ENCODE assay signal across 2 cellular contexts in genomic region chr5:60927450-60927849, GRCh38.
TF ChIP-seq lines count a peak whose summit lies in the region.

No MANE protein-coding gene starts in this region.

TF ChIP-seq in liver, 16 proteins besides CTCF, POLR2A, EP300 and RAD21:
- peak; percentile 8 to 9 for TF ChIP-seq HNF4A (conservative IDR thresholded peaks at IDR 0.05)
- no peak for TF ChIP-seq GABPA (IDR thresholded peaks at IDR 0.05 in 1 of 2, conservative IDR thresholded peaks at IDR 0.05 in 1 of 2)
- TF ChIP-seq SP1 (IDR thresholded peaks at IDR 0.05): no peak

TF ChIP-seq in HepG2, 621 proteins besides CTCF, POLR2A, EP300 and RAD21:
- TF ChIP-seq, protein P1, sequence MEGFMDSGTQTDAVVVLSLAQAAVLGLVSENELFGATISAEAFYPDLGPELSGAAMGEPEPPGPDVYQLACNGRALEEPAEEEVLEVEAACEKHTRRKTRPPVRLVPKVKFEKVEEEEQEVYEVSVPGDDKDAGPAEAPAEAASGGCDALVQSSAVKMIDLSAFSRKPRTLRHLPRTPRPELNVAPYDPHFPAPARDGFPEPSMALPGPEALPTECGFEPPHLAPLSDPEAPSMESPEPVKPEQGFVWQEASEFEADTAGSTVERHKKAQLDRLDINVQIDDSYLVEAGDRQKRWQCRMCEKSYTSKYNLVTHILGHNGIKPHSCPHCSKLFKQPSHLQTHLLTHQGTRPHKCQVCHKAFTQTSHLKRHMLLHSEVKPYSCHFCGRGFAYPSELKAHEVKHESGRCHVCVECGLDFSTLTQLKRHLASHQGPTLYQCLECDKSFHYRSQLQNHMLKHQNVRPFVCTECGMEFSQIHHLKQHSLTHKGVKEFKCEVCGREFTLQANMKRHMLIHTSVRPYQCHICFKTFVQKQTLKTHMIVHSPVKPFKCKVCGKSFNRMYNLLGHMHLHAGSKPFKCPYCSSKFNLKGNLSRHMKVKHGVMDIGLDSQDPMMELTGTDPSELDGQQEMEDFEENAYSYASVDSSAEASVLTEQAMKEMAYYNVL (CRISPR knock-in tag; IDR thresholded peaks at IDR 0.05; ENCODE audit: borderline replicate concordance): no peak
- TF ChIP-seq RFX5 (IDR thresholded peaks at IDR 0.05; ENCODE audit: low read depth, low read length) (no peak), BORCS8-MEF2B (CRISPR knock-in tag; IDR thresholded peaks at IDR 0.05) (no peak), PRMT3 (CRISPR knock-in tag; IDR thresholded peaks at IDR 0.05; ENCODE audit: borderline replicate concordance, low read depth) (no peak), ZNF674 (CRISPR knock-in tag; IDR thresholded peaks at IDR 0.05; ENCODE audit: low read depth) (no peak), HNF4A (CRISPR knock-in tag; IDR thresholded peaks at IDR 0.05) (no peak), TERF1 (CRISPR knock-in tag; IDR thresholded peaks at IDR 0.05) (no peak), SMAD1 (CRISPR knock-in tag; IDR thresholded peaks at IDR 0.05; ENCODE audit: borderline replicate concordance, low read depth) (no peak), NONO (IDR thresholded peaks at IDR 0.05) (no peak), NONO (CRISPR knock-in tag; conservative IDR thresholded peaks at IDR 0.05) (no peak)
- TF ChIP-seq, protein P2, sequence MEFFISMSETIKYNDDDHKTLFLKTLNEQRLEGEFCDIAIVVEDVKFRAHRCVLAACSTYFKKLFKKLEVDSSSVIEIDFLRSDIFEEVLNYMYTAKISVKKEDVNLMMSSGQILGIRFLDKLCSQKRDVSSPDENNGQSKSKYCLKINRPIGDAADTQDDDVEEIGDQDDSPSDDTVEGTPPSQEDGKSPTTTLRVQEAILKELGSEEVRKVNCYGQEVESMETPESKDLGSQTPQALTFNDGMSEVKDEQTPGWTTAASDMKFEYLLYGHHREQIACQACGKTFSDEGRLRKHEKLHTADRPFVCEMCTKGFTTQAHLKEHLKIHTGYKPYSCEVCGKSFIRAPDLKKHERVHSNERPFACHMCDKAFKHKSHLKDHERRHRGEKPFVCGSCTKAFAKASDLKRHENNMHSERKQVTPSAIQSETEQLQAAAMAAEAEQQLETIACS (CRISPR knock-in tag; IDR thresholded peaks at IDR 0.05): no peak
